20 cellular contexts compared by ENCODE assay signal in the genomic region with DNA sequence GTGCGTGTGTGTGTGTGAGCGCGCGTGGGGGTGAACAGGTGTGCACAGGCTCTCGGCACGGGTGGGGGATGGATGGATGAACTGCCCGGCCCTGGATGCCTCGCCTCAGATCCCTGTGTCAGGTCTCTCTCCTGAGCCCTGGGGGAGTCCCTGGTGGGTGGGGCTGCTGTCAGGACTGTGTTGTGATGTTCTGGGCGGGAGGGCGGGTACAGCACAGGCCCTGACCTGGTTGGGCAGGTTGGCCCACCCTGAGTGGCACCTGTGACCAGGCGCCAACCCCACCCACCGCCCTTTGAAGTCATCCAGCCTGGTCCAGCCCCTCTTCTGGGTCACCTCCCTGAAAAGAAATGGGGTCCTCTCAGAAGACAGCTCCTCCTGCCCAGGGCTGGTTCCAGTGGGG. TPM values are rescaled to one million over a fixed set of nuclear protein-coding genes. Genes with fewer than 3 reads are reported as not detected.
DNase-seq lines count a peak whose midpoint lies in the region; ATAC-seq and TF ChIP-seq lines count a peak whose summit lies in the region.
"Had no signal": no experiment of that assay in that cellular context is flagged by ENCODE, and none has a peak within 500 bp of the region (broad histone marks: within the 10 kb centered on the region; RNA-seq: fewer than 3 reads in every experiment).

No MANE protein-coding gene starts in this region.

- no peak for TF ChIP-seq CTCF in GM23338 (conservative IDR thresholded peaks at IDR 0.05; ENCODE audit: low read depth in 2 of 2)
- TF ChIP-seq CTCF in IMR-90 (conservative IDR thresholded peaks at IDR 0.05; ENCODE audit: low read depth, low read length), result no peak
- TF ChIP-seq CTCF in foreskin keratinocyte (conservative IDR thresholded peaks at IDR 0.05), result no peak
- TF ChIP-seq CTCF in body of pancreas (IDR thresholded peaks at IDR 0.05), result no peak
- TF ChIP-seq CTCF in Calu3 (IDR thresholded peaks at IDR 0.05; ENCODE audit: unreplicated experiment), result no peak

- POLR2A ChIA-PET in IMR-90 (lab: Charles Lee; ENCODE audit: unreplicated experiment), result no interaction called here

- H4K20me1 ChIP-seq in GM23338 (replicated peaks; ENCODE audit: insufficient read depth) (no peaks in the 10 kb centered on the region), IMR-90 (ENCODE audit: insufficient read depth, low read length) (no peaks in the 10 kb centered on the region)
- H4K20me1 ChIP-seq: BLaER1 had no signal

- no TSS peak for BruUV-seq in IMR-90 (replicated peaks; lab: Mats Ljungman, UMichigan)
- no TSS peak for BruUV-seq in Calu3 (replicated peaks; lab: Mats Ljungman, UMichigan)

- H3K36me3 Mint-ChIP-seq in GM23338 (ENCODE audit: low read depth) (no peaks in the 10 kb centered on the region), Calu3 (ENCODE audit: insufficient read depth, unreplicated experiment) (peaks cover 13% of the 10 kb centered on the region)

- H3K27ac Mint-ChIP-seq in GM23338 (no peak overlapping the region), Calu3 (ENCODE audit: unreplicated experiment) (no peak overlapping the region)
- H3K27ac Mint-ChIP-seq: CD4-positive, alpha-beta T cell had no signal

- no peak overlapping the region for H3K56ac ChIP-seq in IMR-90 (ENCODE audit: extremely low read depth, insufficient read depth, low read length)

- H3K4ac ChIP-seq in IMR-90 (ENCODE audit: low read depth, low read length), result no peak overlapping the region

- no peaks in the 10 kb centered on the region for H3F3A ChIP-seq in GM23338 (replicated peaks; ENCODE audit: low read depth)

- no peak overlapping the region for H2BK20ac ChIP-seq in IMR-90 (ENCODE audit: low read depth, low read length)

- H3K79me2 ChIP-seq in GM23338 (replicated peaks; ENCODE audit: insufficient read depth), result no peaks in the 10 kb centered on the region

- no peak overlapping the region for H2BK120ac ChIP-seq in IMR-90 (ENCODE audit: low read depth, low read length)

- no peak overlapping the region for H4K5ac ChIP-seq in IMR-90 (ENCODE audit: low read depth, low read length)

- H3K18ac ChIP-seq in IMR-90 (ENCODE audit: low read depth, low read length), result no peak overlapping the region

- DNase-seq in GM23338 (ENCODE audit: low spot score) (no peak), IMR-90 (no peak), foreskin keratinocyte (no peak), NCI-H82 treated with DMSO at 0.1 percent for 48 hours (lab: John Stamatoyannopoulos, UW; ENCODE audit: unreplicated experiment) (no peak), body of pancreas (no peak), Calu3 (no peak)
- DNase-seq: CD4-positive, alpha-beta T cell; COR-L47; GM23248; HCEC 1CT; Karpas-422; NCI-H1694; NCI-H69; SIG-M5; SK-N-SH had no signal

- CTCF ChIA-PET in IMR-90 (lab: Yijun Ruan, JAX) (no interaction called here), Calu3 (lab: Charles Lee) (interaction anchor here (0.6 to 1.1 kb wide), 7 partner anchors 20 to 376 kb away, joined by 3 to 4 read pairs (median 3); no protein-coding TSS in a partner anchor)

- H2AFZ ChIP-seq in GM23338, result no peak overlapping the region
- peak overlapping the region; percentile 8 for H2AFZ ChIP-seq in IMR-90 (replicated peaks; ENCODE audit: low read length, poor library complexity)
- H2AFZ ChIP-seq: GM23248 had no signal

- no CpG with 5 or more reads among the region's 12 CpGs for WGBS in IMR-90 (ENCODE audit: extremely low coverage in 2 of 2, insufficient read length in 1 of 2), 2 experiments
- WGBS in body of pancreas, 2 donors, result 84 to 92% methylated on average over 8 to 12 of the region's 12 CpGs

- H3K4me1 Mint-ChIP-seq in GM23338, result peaks cover 36% of the 10 kb centered on the region
- H3K4me1 Mint-ChIP-seq in Calu3 (ENCODE audit: low read depth, unreplicated experiment), result peaks cover 32% of the 10 kb centered on the region

- no peak overlapping the region for H4K91ac ChIP-seq in IMR-90 (ENCODE audit: insufficient read depth, low read depth, low read length)

- H3K27me3 ChIP-seq in GM23338 (ENCODE audit: insufficient read depth) (peaks cover 47% of the 10 kb centered on the region), IMR-90 (ENCODE audit: control insufficient read depth, insufficient read depth, low read length) (peaks cover 84% of the 10 kb centered on the region), foreskin keratinocyte (peaks cover 35% of the 10 kb centered on the region), body of pancreas (no peaks in the 10 kb centered on the region)

- H3K9me2 ChIP-seq in GM23338 (ENCODE audit: insufficient read depth), result no peaks in the 10 kb centered on the region
- H3K9me2 ChIP-seq: SK-N-SH had no signal

- H3K4me1 ChIP-seq in GM23338 (ENCODE audit: insufficient read depth), result peaks cover 17% of the 10 kb centered on the region
- no peaks in the 10 kb centered on the region for H3K4me1 ChIP-seq in IMR-90 (ENCODE audit: control insufficient read depth, insufficient read depth, low read length)
- peaks cover under 1% of the 10 kb centered on the region for H3K4me1 ChIP-seq in foreskin keratinocyte
- peaks cover 31% of the 10 kb centered on the region for H3K4me1 ChIP-seq in body of pancreas

- in situ Hi-C loops in IMR-90 (cut with MboI; ENCODE audit: low sequenced_read_pairs), result loop anchor here (25.0 kb wide), 1 partner anchor 423 kb away; no protein-coding TSS in a partner anchor

- no peaks in the 10 kb centered on the region for H3K36me3 ChIP-seq in GM23338 (ENCODE audit: insufficient read depth)
- no peaks in the 10 kb centered on the region for H3K36me3 ChIP-seq in IMR-90 (ENCODE audit: control insufficient read depth, insufficient read depth, low read length)
- no peaks in the 10 kb centered on the region for H3K36me3 ChIP-seq in body of pancreas (replicated peaks in 1 of 2; ENCODE audit: insufficient read depth in 1 of 2, low read depth in 2 of 2)
- H3K36me3 ChIP-seq: BLaER1 had no signal

- H2AK5ac ChIP-seq in IMR-90 (ENCODE audit: low read depth, low read length), result no peak overlapping the region

- H3K27ac ChIP-seq in GM23338 (ENCODE audit: low read depth), result no peak overlapping the region
- H3K27ac ChIP-seq in IMR-90 (ENCODE audit: insufficient read depth, low read length), result no peak overlapping the region
- no peak overlapping the region for H3K27ac ChIP-seq in foreskin keratinocyte
- peak overlapping the region in 16 of 21 experiments; percentile 9 to 83 (median 56) for H3K27ac ChIP-seq in skin epidermis
- H3K27ac ChIP-seq in body of pancreas, result no peak overlapping the region
- H3K27ac ChIP-seq: BLaER1, GM23248 had no signal

- H3K9me3 Mint-ChIP-seq in GM23338, result no peaks in the 10 kb centered on the region
- no peaks in the 10 kb centered on the region for H3K9me3 Mint-ChIP-seq in Calu3 (ENCODE audit: low read depth, unreplicated experiment)
- H3K9me3 Mint-ChIP-seq: CD4-positive, alpha-beta T cell had no signal

- H3K9me1 ChIP-seq in IMR-90 (ENCODE audit: insufficient read depth, low read length), result no peaks in the 10 kb centered on the region

- ATAC-seq in GM23338 (peak; percentile 2; the same call in 2 of the 3 replicates), IMR-90 (ENCODE audit: low read depth) (no peak), foreskin keratinocyte (peak; percentile 8), body of pancreas (no peak), GM19035 (IDR thresholded peaks at IDR 0.05; ENCODE audit: unreplicated experiment) (no peak)

- no peak overlapping the region for H3K4me2 ChIP-seq in GM23338
- no peak overlapping the region for H3K4me2 ChIP-seq in IMR-90 (ENCODE audit: low read depth, low read length)
- H3K4me2 ChIP-seq: BLaER1, SK-N-SH had no signal

- H3K23ac ChIP-seq in IMR-90 (ENCODE audit: low read depth, low read length), result no peak overlapping the region

- H3K27me3 Mint-ChIP-seq in GM23338 (ENCODE audit: insufficient read depth, low read depth, poor library complexity) (peaks cover 34% of the 10 kb centered on the region), Calu3 (ENCODE audit: unreplicated experiment) (peaks cover 11% of the 10 kb centered on the region)

- H3K4me3 ChIP-seq in GM23338 (no peak overlapping the region), IMR-90 (ENCODE audit: insufficient read depth, low read depth, low read length) (no peak overlapping the region), skin epidermis (no peak overlapping the region), body of pancreas (no peak overlapping the region)
- H3K4me3 ChIP-seq: BLaER1, GM23248 had no signal

- no peak overlapping the region for H2BK15ac ChIP-seq in IMR-90 (ENCODE audit: low read depth, low read length)

- dilution Hi-C loops in IMR-90 (cut with HindIII; ENCODE audit: low sequenced_read_pairs, unreplicated experiment), result no loop called here

- no peak overlapping the region for H4K8ac ChIP-seq in IMR-90 (ENCODE audit: low read depth in 2 of 2, low read length in 2 of 2)

- no peaks in the 10 kb centered on the region for H3K79me1 ChIP-seq in IMR-90 (ENCODE audit: low read depth in 1 of 2, low read length in 2 of 2)

- intact Hi-C loops in IMR-90 (cut with micrococcal nuclease), result no loop called here
- intact Hi-C loops in body of pancreas (cut with DNase I), result no loop called here
- intact Hi-C loops in Calu3 (cut with micrococcal nuclease; ENCODE audit: unreplicated experiment), result loop anchor here (10.0 kb wide), 1 partner anchor 195 kb away; no protein-coding TSS in a partner anchor

- H3K9me3 ChIP-seq in IMR-90 (ENCODE audit: control insufficient read depth, insufficient read depth, low read length), result 0 out of 2 replicates have a peak, but pooled peaks cover 5% of the 10 kb centered on the region
- H3K9me3 ChIP-seq in body of pancreas, result no peaks in the 10 kb centered on the region
- H3K9me3 ChIP-seq: BLaER1, SK-N-SH had no signal

- no peak overlapping the region for H3K14ac ChIP-seq in IMR-90 (replicated peaks; ENCODE audit: low read depth, low read length)

- no peak overlapping the region for H3K9ac ChIP-seq in IMR-90 (ENCODE audit: low read depth, low read length)
- H3K9ac ChIP-seq: BLaER1, GM23248, SK-N-SH had no signal

- TF ChIP-seq POLR2A in IMR-90 (IDR thresholded peaks at IDR 0.05; ENCODE audit: low read depth, low read length), result no peak
- TF ChIP-seq POLR2A in body of pancreas (IDR thresholded peaks at IDR 0.05), result no peak

- no peak overlapping the region for H2AK9ac ChIP-seq in IMR-90 (replicated peaks; ENCODE audit: low read depth, low read length, poor library complexity)

- no peak for TF ChIP-seq RAD21 in IMR-90 (IDR thresholded peaks at IDR 0.05; ENCODE audit: low read length)

- H3K4me3 Mint-ChIP-seq in GM23338, result no peak overlapping the region
- H3K4me3 Mint-ChIP-seq in Calu3 (ENCODE audit: low read depth, unreplicated experiment), result no peak overlapping the region
- H3K4me3 Mint-ChIP-seq: CD4-positive, alpha-beta T cell had no signal

- no peak overlapping the region for H2BK5ac ChIP-seq in IMR-90 (ENCODE audit: low read depth, low read length, poor library complexity, severe bottlenecking)

TF ChIP-seq in IMR-90, 13 proteins besides CTCF, POLR2A, EP300 and RAD21 (continues in another document):
- TF ChIP-seq SMC3 (IDR thresholded peaks at IDR 0.05; ENCODE audit: low read depth, low read length), result no peak

RNA-seq across cellular contexts. Expression of a gene that starts 41.6 kb away (rescaled TPM):
- total RNA-seq in GM23338 (2014; rRNA removed; shearing (Covaris generic)), result not detected in 2 replicates
- not detected in 2 replicates for polyA plus RNA-seq in GM23338 (2016; fragmentation: Nextera tagmentation; extraction: Ambion mirVana)
- not detected in 2 replicates for total RNA-seq in IMR-90 (2012; rRNA removed)
- polyA plus RNA-seq in IMR-90 (2012; rRNA removed), result not detected in 2 replicates
- not detected in 2 replicates for polyA plus RNA-seq in IMR-90 (2012; cell fraction: cytosol; rRNA removed)
- not detected in 2 replicates for polyA plus RNA-seq in IMR-90 (2012; cell fraction: nucleus; rRNA removed; ENCODE audit: low replicate concordance)
- not detected in 2 replicates for total RNA-seq in foreskin keratinocyte
- not detected in 2 replicates for polyA plus RNA-seq in foreskin keratinocyte
- not detected for total RNA-seq in body of pancreas
- total RNA-seq in Calu3 (2022), result not detected in 2 replicates
- total RNA-seq: CD4-positive, alpha-beta T cell; GM23248; M059J; NCI-H460 had no signal
- polyA plus RNA-seq: GM23248, SK-N-SH had no signal

Comparison
In these comparisons a context has a peak if more than half of its experiments do, and no peak if none do; other contexts are left out.
1. ATAC-seq: peak in GM23338 (single experiment) and foreskin keratinocyte (single experiment); none in IMR-90 (single experiment), body of pancreas (single experiment) and GM19035 (single experiment).
2. H3K27ac ChIP-seq: peak in skin epidermis (16 of 21); none in GM23338 (single experiment), IMR-90 (single experiment), foreskin keratinocyte (single experiment) and body of pancreas (0 of 4).